ENCODE assay signal across 1 cellular context in the genomic region with DNA sequence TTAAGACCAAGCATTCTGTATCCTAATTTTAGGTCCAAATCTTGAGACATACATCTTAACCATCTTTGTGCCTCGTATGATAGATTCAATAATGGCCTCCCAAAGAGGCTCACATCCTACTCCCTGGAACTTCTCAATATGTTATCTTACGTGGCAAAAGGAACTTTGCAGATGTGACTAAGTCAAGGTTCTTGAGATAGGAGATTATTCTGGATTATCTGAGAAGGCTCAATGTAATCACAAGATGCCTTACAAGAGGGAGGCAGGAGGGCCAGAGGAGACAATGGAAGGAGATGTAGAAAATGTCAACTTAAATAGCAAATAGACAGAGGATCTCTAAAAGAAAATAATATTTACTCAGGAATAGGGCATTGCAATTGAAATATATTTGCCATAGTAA.
A peak's percentile ranks its signal among the peaks of the same experiment; 100 is the strongest.
TF ChIP-seq lines count a peak whose summit lies in the region.

No MANE protein-coding gene starts in this region.

TF ChIP-seq in K562, 482 proteins besides CTCF, POLR2A, EP300 and RAD21 (continued from another document):
- TF ChIP-seq JUND (IDR thresholded peaks at IDR 0.05; ENCODE audit: borderline replicate concordance, low read depth, low read length) (peak; percentile 44; the same call in 1 of the 2 replicates), JUND (tag; IDR thresholded peaks at IDR 0.05; ENCODE audit: borderline replicate concordance, low read depth, low read length) (peak; percentile 29; the same call in 1 of the 3 replicates), HSF4 (CRISPR knock-in tag; IDR thresholded peaks at IDR 0.05; ENCODE audit: borderline replicate concordance) (no peak), ARID1B (IDR thresholded peaks at IDR 0.05) (peak; percentile 62), SMARCA4 (IDR thresholded peaks at IDR 0.05) (peak; percentile 35; the same call in 1 of the 2 replicates), CBFA2T3 (IDR thresholded peaks at IDR 0.05) (peak; percentile 69), FOSL1 (tag; conservative IDR thresholded peaks at IDR 0.05) (peak; percentile 80), ETV6 (IDR thresholded peaks at IDR 0.05; ENCODE audit: borderline replicate concordance in 1 of 2, low read depth in 2 of 2, low read length in 1 of 2) (no peak), ETV6 (CRISPR knock-in tag; IDR thresholded peaks at IDR 0.05; ENCODE audit: borderline replicate concordance) (no peak), TCF3 (CRISPR knock-in tag; IDR thresholded peaks at IDR 0.05) (peak; percentile 46), L3MBTL2 (IDR thresholded peaks at IDR 0.05) (no peak), PRMT5 (CRISPR knock-in tag; IDR thresholded peaks at IDR 0.05) (no peak), CTBP1 (IDR thresholded peaks at IDR 0.05; ENCODE audit: borderline replicate concordance) (0 out of 2 replicates have a peak, but pooled peaks have one; percentile 15), CBFA2T2 (conservative IDR thresholded peaks at IDR 0.05) (peak; percentile 50), ZNF780A (CRISPR knock-in tag; IDR thresholded peaks at IDR 0.05) (no peak)
- TF ChIP-seq, protein P1, sequence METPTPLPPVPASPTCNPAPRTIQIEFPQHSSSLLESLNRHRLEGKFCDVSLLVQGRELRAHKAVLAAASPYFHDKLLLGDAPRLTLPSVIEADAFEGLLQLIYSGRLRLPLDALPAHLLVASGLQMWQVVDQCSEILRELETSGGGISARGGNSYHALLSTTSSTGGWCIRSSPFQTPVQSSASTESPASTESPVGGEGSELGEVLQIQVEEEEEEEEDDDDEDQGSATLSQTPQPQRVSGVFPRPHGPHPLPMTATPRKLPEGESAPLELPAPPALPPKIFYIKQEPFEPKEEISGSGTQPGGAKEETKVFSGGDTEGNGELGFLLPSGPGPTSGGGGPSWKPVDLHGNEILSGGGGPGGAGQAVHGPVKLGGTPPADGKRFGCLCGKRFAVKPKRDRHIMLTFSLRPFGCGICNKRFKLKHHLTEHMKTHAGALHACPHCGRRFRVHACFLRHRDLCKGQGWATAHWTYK (CRISPR knock-in tag; IDR thresholded peaks at IDR 0.05), result no peak
